In genomic region chr5:68325065-68325580, GRCh38 we compare ENCODE assay signal across 1 cellular context.
TF ChIP-seq lines count a peak whose summit lies in the region.

No MANE protein-coding gene starts in this region.

TF ChIP-seq in K562, 482 proteins besides CTCF, POLR2A, EP300 and RAD21 (continued from another document):
- TF ChIP-seq THRB (CRISPR knock-in tag; conservative IDR thresholded peaks at IDR 0.05) (peak; percentile 81; the same call in 1 of the 2 replicates), ZFX (CRISPR knock-in tag; IDR thresholded peaks at IDR 0.05) (0 out of 2 replicates have a peak, but pooled peaks have one; percentile 35), REST (CRISPR knock-in tag; IDR thresholded peaks at IDR 0.05; ENCODE audit: low read depth) (no peak), TAF1 (IDR thresholded peaks at IDR 0.05; ENCODE audit: control insufficient read depth, extremely low read depth, insufficient read depth, low read length, severe bottlenecking) (no peak), ZNF24 (IDR thresholded peaks at IDR 0.05) (no peak), ZBTB12 (CRISPR knock-in tag; IDR thresholded peaks at IDR 0.05) (no peak), HINFP (tag; conservative IDR thresholded peaks at IDR 0.05; ENCODE audit: low read depth) (peak; percentile 70; the same call in 1 of the 2 replicates), EHMT2 (IDR thresholded peaks at IDR 0.05) (peak; percentile 91), E2F3 (CRISPR knock-in tag; IDR thresholded peaks at IDR 0.05) (no peak), DIDO1 (tag; IDR thresholded peaks at IDR 0.05; ENCODE audit: low read depth) (no peak), WHSC1 (IDR thresholded peaks at IDR 0.05; ENCODE audit: low read length) (no peak), MYNN (IDR thresholded peaks at IDR 0.05) (peak; percentile 21; the same call in 1 of the 2 replicates), MYNN (CRISPR knock-in tag; IDR thresholded peaks at IDR 0.05) (no peak), NFIX (CRISPR knock-in tag; IDR thresholded peaks at IDR 0.05; ENCODE audit: low read depth) (no peak), EGR1 (conservative IDR thresholded peaks at IDR 0.05) (no peak), ATF1 (CRISPR knock-in tag; IDR thresholded peaks at IDR 0.05) (no peak), ATF1 (tag; IDR thresholded peaks at IDR 0.05) (no peak), GATA2 (CRISPR knock-in tag; IDR thresholded peaks at IDR 0.05) (peak; percentile 74), MBD1 (CRISPR knock-in tag; IDR thresholded peaks at IDR 0.05) (no peak), CCAR2 (IDR thresholded peaks at IDR 0.05; ENCODE audit: low read depth, low read length) (no peak), CREB3L1 (IDR thresholded peaks at IDR 0.05; ENCODE audit: borderline replicate concordance, low read depth) (no peak; the same call in 1 of the 2 replicates), MTA3 (IDR thresholded peaks at IDR 0.05; ENCODE audit: borderline replicate concordance) (no peak), THRA (IDR thresholded peaks at IDR 0.05) (no peak)
TF ChIP-seq in K562: peak in this region for 82.
